In genomic region chr5:78907255-78907886, GRCh38 we compare ENCODE assay signal across 8 cellular contexts.
DNase-seq lines count a peak whose midpoint lies in the region; ATAC-seq, FAIRE-seq and TF ChIP-seq lines count a peak whose summit lies in the region.

No MANE protein-coding gene starts in this region.

- H3K4me1 Mint-ChIP-seq in activated naive CD4-positive, alpha-beta T cell treated with anti-CD3 and anti-CD28 coated beads, Interleukin-2, amount 10 ng/mL, durations not matched to agents 7 days and 5 days: peaks cover 6% of the 10 kb centered on the region

- no peak overlapping the region for H3K4me3 Mint-ChIP-seq in activated naive CD4-positive, alpha-beta T cell treated with anti-CD3 and anti-CD28 coated beads, Interleukin-2, amount 10 ng/mL, durations not matched to agents 7 days and 5 days

- no peak overlapping the region for H3K27ac Mint-ChIP-seq in activated naive CD4-positive, alpha-beta T cell treated with anti-CD3 and anti-CD28 coated beads, Interleukin-2, amount 10 ng/mL, durations not matched to agents 7 days and 5 days

- ATAC-seq in HG03439 (IDR thresholded peaks at IDR 0.05; ENCODE audit: unreplicated experiment): no peak

- peaks cover 3% of the 10 kb centered on the region for H4K20me1 ChIP-seq in smooth muscle cell (ENCODE audit: low read depth)

- H3K4me2 ChIP-seq in smooth muscle cell: peak overlapping the region; percentile 79

- H3K27me3 Mint-ChIP-seq in activated naive CD4-positive, alpha-beta T cell treated with anti-CD3 and anti-CD28 coated beads, Interleukin-2, amount 10 ng/mL, durations not matched to agents 7 days and 5 days: no peaks in the 10 kb centered on the region

- TF ChIP-seq CTCF in smooth muscle cell (IDR thresholded peaks at IDR 0.05; ENCODE audit: borderline replicate concordance, insufficient read depth, poor library complexity, severe bottlenecking): no peak

- peak overlapping the region; percentile 47 for H3K9ac ChIP-seq in smooth muscle cell (ENCODE audit: low read depth)

- H3K79me2 ChIP-seq in smooth muscle cell (ENCODE audit: low read depth): no peaks in the 10 kb centered on the region

- H3K36me3 ChIP-seq in smooth muscle cell (ENCODE audit: low read depth): no peaks in the 10 kb centered on the region

- peaks cover 20% of the 10 kb centered on the region for H3K4me1 ChIP-seq in smooth muscle cell (ENCODE audit: low read depth)

- peak overlapping the region; percentile 89 for H3K27ac ChIP-seq in smooth muscle cell (ENCODE audit: low read depth)

- TF ChIP-seq POLR2A in GM12891 (IDR thresholded peaks at IDR 0.05; ENCODE audit: low read depth, low read length): peak; percentile 48; the same call in 1 of the 2 replicates

- CTCF ChIA-PET in activated naive CD4-positive, alpha-beta T cell treated with anti-CD3 and anti-CD28 coated beads, Interleukin-2, amount 10 ng/mL, durations not matched to agents 7 days and 5 days (lab: Charles Lee): no interaction called here

- DNase-seq in GM12891 (ENCODE audit: insufficient read length, low spot score) (no peak), RCC 7860 (ENCODE audit: low spot score) (peak; percentile 4), glomerular visceral epithelial cell (ENCODE audit: extremely low spot score) (peak; percentile 86), smooth muscle cell (lab: John Stamatoyannopoulos, UW; ENCODE audit: unreplicated experiment) (no peak), germinal center (ENCODE audit: low spot score) (no peak), cortex of kidney (lab: John Stamatoyannopoulos, UW) (no peak)
- no peak for DNase-seq in activated naive CD4-positive, alpha-beta T cell treated with anti-CD3 and anti-CD28 coated beads, Interleukin-2, amount 10 ng/mL, durations not matched to agents 7 days and 5 days

- peak; percentile 94 for FAIRE-seq in GM12891 (lab: Jason Lieb, UNC)
- no peak for FAIRE-seq in RCC 7860 (lab: Jason Lieb, UNC)

- WGBS in smooth muscle cell (ENCODE audit: low lambda C conversion rate): 30% methylated on average over 11 of the region's 11 CpGs

- H3K27me3 ChIP-seq in smooth muscle cell (ENCODE audit: low read depth): no peaks in the 10 kb centered on the region

- peaks cover 4% of the 10 kb centered on the region for H3K36me3 Mint-ChIP-seq in activated naive CD4-positive, alpha-beta T cell treated with anti-CD3 and anti-CD28 coated beads, Interleukin-2, amount 10 ng/mL, durations not matched to agents 7 days and 5 days

- H3K4me3 ChIP-seq in smooth muscle cell: peak overlapping the region; percentile 24

- no peak overlapping the region for H2AFZ ChIP-seq in smooth muscle cell (ENCODE audit: low read depth)

- no peaks in the 10 kb centered on the region for H3K9me3 ChIP-seq in smooth muscle cell (replicated peaks; ENCODE audit: low read depth)

- H3F3A ChIP-seq in smooth muscle cell (ENCODE audit: low read depth): peaks cover 15% of the 10 kb centered on the region

- no peaks in the 10 kb centered on the region for H3K9me3 Mint-ChIP-seq in activated naive CD4-positive, alpha-beta T cell treated with anti-CD3 and anti-CD28 coated beads, Interleukin-2, amount 10 ng/mL, durations not matched to agents 7 days and 5 days

TF ChIP-seq in GM12891, 5 proteins besides CTCF, POLR2A, EP300 and RAD21:
- TF ChIP-seq POU2F2 (IDR thresholded peaks at IDR 0.05; ENCODE audit: low read depth, low read length): peak; percentile 87
- TF ChIP-seq SPI1 (IDR thresholded peaks at IDR 0.05; ENCODE audit: low read depth, low read length): no peak

Comparison
In these comparisons a context has a peak if more than half of its experiments do, and no peak if none do; other contexts are left out.
1. DNase-seq: peak in RCC 7860 (single experiment) and glomerular visceral epithelial cell (single experiment); none in GM12891 (single experiment), smooth muscle cell (single experiment), germinal center (single experiment), cortex of kidney (single experiment) and activated naive CD4-positive, alpha-beta T cell treated with anti-CD3 and anti-CD28 coated beads, Interleukin-2, amount 10 ng/mL, durations not matched to agents 7 days and 5 days (single experiment).